Comparison of ENCODE assay signal across 1 cellular context in genomic region chr21:42857216-42857615, GRCh38.
TF ChIP-seq lines count a peak whose summit lies in the region.

No MANE protein-coding gene starts in this region.

TF ChIP-seq in GM23338, 12 proteins besides CTCF, POLR2A, EP300 and RAD21 (continued from another document):
- TF ChIP-seq ZNF462 (CRISPR knock-in tag; IDR thresholded peaks at IDR 0.05) (no peak), JUNB (IDR thresholded peaks at IDR 0.05; ENCODE audit: unreplicated experiment) (no peak)
